26 cellular contexts compared by ENCODE assay signal in the genomic region with DNA sequence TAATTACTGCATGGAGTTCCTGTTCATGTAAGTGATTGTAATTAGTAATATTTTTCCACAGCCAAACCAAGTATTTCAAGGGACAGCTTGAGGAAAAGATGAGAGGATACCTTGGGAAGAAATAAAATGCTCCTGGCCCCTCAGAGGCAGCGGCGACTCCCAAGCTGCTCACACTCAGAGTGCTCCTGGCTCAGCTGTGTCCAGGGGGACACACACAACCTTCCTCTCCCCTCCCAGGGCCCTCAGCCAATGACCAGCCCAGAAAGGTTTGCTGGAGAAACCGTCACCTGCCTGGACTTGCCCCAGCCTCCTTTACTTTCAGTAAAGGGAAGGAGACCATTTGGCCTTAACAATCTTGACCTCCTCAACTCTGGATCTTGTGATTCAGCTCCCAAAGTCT. TPM values are rescaled to one million over a fixed set of nuclear protein-coding genes. Genes with fewer than 3 reads are reported as not detected.
A peak's percentile ranks its signal among the peaks of the same experiment; 100 is the strongest.
DNase-seq lines count a peak whose midpoint lies in the region; ATAC-seq and TF ChIP-seq lines count a peak whose summit lies in the region.
"Had no signal": no experiment of that assay in that cellular context is flagged by ENCODE, and none has a peak within 500 bp of the region (broad histone marks: within the 10 kb centered on the region; RNA-seq: fewer than 3 reads in every experiment).

No MANE protein-coding gene starts in this region.

- H3K4me3 ChIP-seq in CD8-positive, alpha-beta T cell (ENCODE audit: low read depth, low read length): no peak overlapping the region
- H3K4me3 ChIP-seq in neuronal stem cell (ENCODE audit: low read length in 2 of 2): no peak overlapping the region
- H3K4me3 ChIP-seq: A549, left lung, ovary, SJCRH30, skin epidermis, upper lobe of left lung had no signal

- no peak for TF ChIP-seq CTCF in CD8-positive, alpha-beta T cell (IDR thresholded peaks at IDR 0.05)

- no peak overlapping the region for H3K4me3 Mint-ChIP-seq in activated T-cell treated with anti-CD3 and anti-CD28 coated beads, Interleukin-2, amount 50 U/mL, for 24 hours
- H3K4me3 Mint-ChIP-seq in CD8-positive, alpha-beta T cell: no peak overlapping the region
- H3K4me3 Mint-ChIP-seq in activated naive CD8-positive, alpha-beta T cell treated with anti-CD3 and anti-CD28 coated beads for 36 hours: no peak overlapping the region
- H3K4me3 Mint-ChIP-seq: brain, nephron had no signal

- H3K9me3 ChIP-seq in CD8-positive, alpha-beta T cell (ENCODE audit: low read length): no peaks in the 10 kb centered on the region
- no peaks in the 10 kb centered on the region for H3K9me3 ChIP-seq in neuronal stem cell (replicated peaks in 1 of 2; ENCODE audit: control insufficient read depth in 2 of 2, insufficient read depth in 1 of 2, low read depth in 1 of 2, low read length in 2 of 2)
- H3K9me3 ChIP-seq: A549, left lung, ovary, SJCRH30, upper lobe of left lung had no signal

- H3K23ac ChIP-seq in neuronal stem cell (ENCODE audit: low read depth, low read length, poor library complexity): no peak overlapping the region

- intact Hi-C loops in CD8-positive, alpha-beta T cell (cut with DNase I, micrococcal nuclease): loop anchor here (2.0 to 10.0 kb wide), 4 partner anchors 50 to 520 kb away; partner anchors contain the start of genes CRYL1 (in 1 of the 2), GJB2 (in 1 of the 2) and ZMYM2 (in 1 of the 2)

- no CpG with 5 or more reads among the region's 3 CpGs for WGBS in neuronal stem cell (ENCODE audit: extremely low coverage in 2 of 2, insufficient read length in 2 of 2, insufficient replicate concordance in 1 of 2), 2 donors

- no peak overlapping the region for H2BK15ac ChIP-seq in neuronal stem cell (ENCODE audit: low read length)

- no peak overlapping the region for H2BK12ac ChIP-seq in neuronal stem cell (ENCODE audit: low read length)

- H3K36me3 Mint-ChIP-seq in activated T-cell treated with anti-CD3 and anti-CD28 coated beads, Interleukin-2, amount 50 U/mL, for 24 hours (ENCODE audit: low read depth): no peaks in the 10 kb centered on the region
- H3K36me3 Mint-ChIP-seq in CD8-positive, alpha-beta T cell: peaks cover 3% of the 10 kb centered on the region
- H3K36me3 Mint-ChIP-seq in activated naive CD8-positive, alpha-beta T cell treated with anti-CD3 and anti-CD28 coated beads for 36 hours: peaks cover 6% of the 10 kb centered on the region

- H3K27me3 Mint-ChIP-seq in activated T-cell treated with anti-CD3 and anti-CD28 coated beads, Interleukin-2, amount 50 U/mL, for 24 hours: no peaks in the 10 kb centered on the region
- H3K27me3 Mint-ChIP-seq in CD8-positive, alpha-beta T cell (ENCODE audit: low read depth): no peaks in the 10 kb centered on the region
- no peaks in the 10 kb centered on the region for H3K27me3 Mint-ChIP-seq in activated naive CD8-positive, alpha-beta T cell treated with anti-CD3 and anti-CD28 coated beads for 36 hours
- H3K27me3 Mint-ChIP-seq: brain had no signal

- H3K14ac ChIP-seq in neuronal stem cell (ENCODE audit: low read length): no peak overlapping the region

- POLR2A ChIA-PET in CD8-positive, alpha-beta T cell (lab: Charles Lee): interaction anchor here (0.5 kb wide), 1 partner anchor 66 kb away, joined by 3 read pairs; no protein-coding TSS in a partner anchor

- no peak overlapping the region for H3K4ac ChIP-seq in neuronal stem cell (ENCODE audit: low read length)

- no peak overlapping the region for H3K4me2 ChIP-seq in neuronal stem cell (ENCODE audit: insufficient read depth, low read length, poor library complexity, severe bottlenecking)
- H3K4me2 ChIP-seq: A549, KMS-11 had no signal

- no peak for ATAC-seq in CD8-positive, alpha-beta T cell
- ATAC-seq in HG02763 (IDR thresholded peaks at IDR 0.05; ENCODE audit: unreplicated experiment): no peak
- ATAC-seq: A549, HCT116, left lung had no signal

- H2BK5ac ChIP-seq in neuronal stem cell (ENCODE audit: low read length): peak overlapping the region; percentile 33

- no peak overlapping the region for H2AK5ac ChIP-seq in neuronal stem cell (ENCODE audit: low read depth, low read length)

- H4K8ac ChIP-seq in neuronal stem cell (ENCODE audit: low read depth, low read length): no peak overlapping the region

- no peaks in the 10 kb centered on the region for H3K79me1 ChIP-seq in neuronal stem cell (ENCODE audit: low read depth, low read length)

- H3K27ac Mint-ChIP-seq in activated T-cell treated with anti-CD3 and anti-CD28 coated beads, Interleukin-2, amount 50 U/mL, for 24 hours: peak overlapping the region; percentile 91
- peak overlapping the region; percentile 98 for H3K27ac Mint-ChIP-seq in CD8-positive, alpha-beta T cell
- peak overlapping the region; percentile 91 for H3K27ac Mint-ChIP-seq in activated naive CD8-positive, alpha-beta T cell treated with anti-CD3 and anti-CD28 coated beads for 36 hours
- H3K27ac Mint-ChIP-seq: brain, nephron had no signal

- H3K9ac ChIP-seq in neuronal stem cell (ENCODE audit: low read depth, low read length, poor library complexity): no peak overlapping the region
- H3K9ac ChIP-seq: KMS-11 had no signal

- H3K4me1 ChIP-seq in CD8-positive, alpha-beta T cell (ENCODE audit: insufficient read depth, low read length): peaks cover 31% of the 10 kb centered on the region
- peaks cover 0 to 3% of the 10 kb centered on the region in 2 donors for H3K4me1 ChIP-seq in neuronal stem cell (ENCODE audit: control insufficient read depth in 2 of 2, insufficient read depth in 1 of 2, low read depth in 1 of 2, low read length in 2 of 2)
- H3K4me1 ChIP-seq: SJCRH30, upper lobe of left lung had no signal

- H3K27me3 ChIP-seq in CD8-positive, alpha-beta T cell (ENCODE audit: insufficient read depth, low read length): no peaks in the 10 kb centered on the region
- H3K27me3 ChIP-seq in neuronal stem cell (ENCODE audit: control insufficient read depth in 3 of 3, insufficient read depth in 3 of 3, low read depth in 1 of 3, low read length in 3 of 3): no peaks in the 10 kb centered on the region
- H3K27me3 ChIP-seq: left lung, ovary, upper lobe of left lung had no signal

- H3K27ac ChIP-seq in CD8-positive, alpha-beta T cell (ENCODE audit: low read depth, low read length): no peak overlapping the region
- H3K27ac ChIP-seq in neuronal stem cell (replicated peaks; ENCODE audit: low read length): no peak overlapping the region
- H3K27ac ChIP-seq: epithelial cell of prostate, KMS-11, ovary, SJCRH30 had no signal

- H4K91ac ChIP-seq in neuronal stem cell (ENCODE audit: low read depth, low read length, poor library complexity): no peak overlapping the region

- no peak overlapping the region for H2AFZ ChIP-seq in neuronal stem cell (ENCODE audit: low read length)

- CTCF ChIA-PET in CD8-positive, alpha-beta T cell (lab: Charles Lee): interaction anchor here (0.9 to 3.1 kb wide), 2 partner anchors 21 to 47 kb away, joined by 3 to 18 read pairs; no protein-coding TSS in a partner anchor

- peaks cover 48% of the 10 kb centered on the region for H3K4me1 Mint-ChIP-seq in activated T-cell treated with anti-CD3 and anti-CD28 coated beads, Interleukin-2, amount 50 U/mL, for 24 hours (ENCODE audit: low read depth)
- H3K4me1 Mint-ChIP-seq in CD8-positive, alpha-beta T cell (ENCODE audit: low read depth): peaks cover 55% of the 10 kb centered on the region
- peaks cover 50% of the 10 kb centered on the region for H3K4me1 Mint-ChIP-seq in activated naive CD8-positive, alpha-beta T cell treated with anti-CD3 and anti-CD28 coated beads for 36 hours
- H3K4me1 Mint-ChIP-seq: brain, nephron had no signal

- H3K36me3 ChIP-seq in CD8-positive, alpha-beta T cell (ENCODE audit: insufficient read depth, low read length): no peaks in the 10 kb centered on the region
- H3K36me3 ChIP-seq in neuronal stem cell (replicated peaks in 1 of 2; ENCODE audit: control insufficient read depth in 2 of 2, insufficient read depth in 2 of 2, low read length in 2 of 2): no peaks in the 10 kb centered on the region
- H3K36me3 ChIP-seq: left lung, ovary, SJCRH30 had no signal

- DNase-seq in activated T-cell treated with anti-CD3 and anti-CD28 coated beads, Interleukin-2, amount 50 U/mL, for 24 hours: no peak
- no peak for DNase-seq in activated T-cell treated with anti-CD3 and anti-CD28 coated beads, Interleukin-2, amount 50 U/mL, for 48 hours
- no peak for DNase-seq in CD8-positive, alpha-beta T cell
- no peak for DNase-seq in activated naive CD8-positive, alpha-beta T cell treated with anti-CD3 and anti-CD28 coated beads for 36 hours
- no peak for DNase-seq in neuronal stem cell (ENCODE audit: low spot score)
- no peak for DNase-seq in GOT3 (lab: John Stamatoyannopoulos, UW)
- no peak for DNase-seq in COLO668 (lab: John Stamatoyannopoulos, UW; ENCODE audit: unreplicated experiment)
- DNase-seq: activated CD4-positive, CD25-positive, alpha-beta regulatory T cell treated with anti-CD3 and anti-CD28 coated beads, Interleukin-2, amount 50 U/mL, for 72 hours; left lung; NCI-H1417 treated with DMSO at 0.1 percent for 48 hours; NCI-H2081; NCI-H2227 treated with DMSO at 0.1 percent for 48 hours; NCI-H69; ovary; retina; SJCRH30; T-helper 1 cell; upper lobe of left lung had no signal

- no peaks in the 10 kb centered on the region for H3K9me3 Mint-ChIP-seq in activated T-cell treated with anti-CD3 and anti-CD28 coated beads, Interleukin-2, amount 50 U/mL, for 24 hours
- H3K9me3 Mint-ChIP-seq in CD8-positive, alpha-beta T cell: no peaks in the 10 kb centered on the region
- no peaks in the 10 kb centered on the region for H3K9me3 Mint-ChIP-seq in activated naive CD8-positive, alpha-beta T cell treated with anti-CD3 and anti-CD28 coated beads for 36 hours
- H3K9me3 Mint-ChIP-seq: brain, nephron had no signal

- H3K18ac ChIP-seq in neuronal stem cell (ENCODE audit: low read length): no peak overlapping the region

- no peak overlapping the region for H2BK120ac ChIP-seq in neuronal stem cell (ENCODE audit: low read depth, low read length)

RNA-seq across cellular contexts. Expression of gene CRYL1, which starts 51.1 kb away (rescaled TPM):
- total RNA-seq in CD8-positive, alpha-beta T cell: 1 to 10 TPM; 8.0 to 8.5 TPM
- total RNA-seq in activated naive CD8-positive, alpha-beta T cell treated with anti-CD3 and anti-CD28 coated beads for 36 hours: 1 to 10 TPM; 5.0 to 5.2 TPM
- polyA plus RNA-seq in neuronal stem cell (2013, experiment 1 of 2): 4.4 TPM
- 4.2 TPM for polyA plus RNA-seq in neuronal stem cell (2013, experiment 2 of 2)
